ENCODE assay signal across 9 cellular contexts in the genomic region with DNA sequence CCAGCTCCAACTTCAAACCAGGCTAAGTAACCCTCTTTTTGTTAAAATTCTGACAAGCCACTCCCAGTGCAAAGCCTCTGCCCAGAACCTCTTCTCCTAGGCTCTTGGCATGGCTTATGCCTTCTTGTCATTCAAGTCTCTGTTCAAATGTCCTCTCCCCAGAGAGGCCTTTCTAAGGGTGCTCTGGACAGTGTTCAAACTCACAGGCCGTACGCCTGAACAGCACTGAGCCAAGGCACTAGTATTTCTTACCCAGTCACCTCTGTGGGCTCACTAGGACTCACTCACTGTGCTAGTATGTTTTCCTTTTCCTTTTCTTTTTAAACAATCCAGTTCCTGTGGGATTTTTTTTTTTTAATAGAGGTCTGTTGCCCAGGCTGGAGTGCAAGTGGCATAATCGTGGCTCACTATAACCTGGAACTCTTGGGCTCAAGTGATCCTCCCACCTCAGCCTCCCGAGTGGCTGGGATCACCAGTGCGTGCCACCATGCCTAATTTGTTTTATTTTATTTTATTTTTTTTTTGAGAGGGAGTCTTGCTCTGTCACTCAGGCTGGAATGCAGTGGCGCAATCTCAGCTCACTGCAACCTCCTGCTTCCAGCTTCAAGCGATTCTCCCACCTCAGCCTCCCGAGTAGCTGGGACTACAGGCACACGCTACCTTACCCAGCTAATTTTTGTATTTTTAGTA. TPM values are rescaled to one million over a fixed set of nuclear protein-coding genes. Genes with fewer than 3 reads are reported as not detected.
DNase-seq lines count a peak whose midpoint lies in the region; ATAC-seq, FAIRE-seq and TF ChIP-seq lines count a peak whose summit lies in the region.
"Had no signal": no experiment of that assay in that cellular context is flagged by ENCODE, and none has a peak within 500 bp of the region (broad histone marks: within the 10 kb centered on the region; RNA-seq: fewer than 3 reads in every experiment).

No MANE protein-coding gene starts in this region.

- H4K20me1 ChIP-seq in OCI-LY7 (ENCODE audit: insufficient read depth, low read length) = peaks cover 6% of the 10 kb centered on the region; the same call in 1 of the 2 replicates

- H3K9me3 Mint-ChIP-seq in CD4-positive, CD25-positive, alpha-beta regulatory T cell = no peaks in the 10 kb centered on the region
- no peaks in the 10 kb centered on the region for H3K9me3 Mint-ChIP-seq in nephron progenitor cell

- H3K27me3 Mint-ChIP-seq in CD4-positive, CD25-positive, alpha-beta regulatory T cell = no peaks in the 10 kb centered on the region
- H3K27me3 Mint-ChIP-seq in nephron progenitor cell (ENCODE audit: low read depth, poor library complexity) = no peaks in the 10 kb centered on the region

- peaks cover 33% of the 10 kb centered on the region for H3K79me2 ChIP-seq in OCI-LY7 (ENCODE audit: insufficient read depth, low read depth, low read length)

- POLR2A ChIA-PET in OCI-LY7 (lab: Charles Lee) = no interaction called here

- no peak overlapping the region for H3K27ac ChIP-seq in CD4-positive, CD25-positive, alpha-beta regulatory T cell (ENCODE audit: insufficient read depth, low read length, poor library complexity, severe bottlenecking)
- no peak overlapping the region for H3K27ac ChIP-seq in OCI-LY7 (ENCODE audit: low read depth, low read length, poor library complexity, severe bottlenecking)
- peak overlapping the region; percentile 40 for H3K27ac ChIP-seq in ectodermal cell (ENCODE audit: insufficient read depth, low read depth, low read length, poor library complexity, severe bottlenecking)

- no peak for TF ChIP-seq POLR2A in GM12892 (IDR thresholded peaks at IDR 0.05; ENCODE audit: low read depth, low read length)

- no peaks in the 10 kb centered on the region for H3K9me3 ChIP-seq in CD4-positive, CD25-positive, alpha-beta regulatory T cell (ENCODE audit: control insufficient read depth in 2 of 2, low read length in 2 of 2)
- H3K9me3 ChIP-seq in OCI-LY7 (ENCODE audit: low read length) (no peaks in the 10 kb centered on the region), ectodermal cell (ENCODE audit: control insufficient read depth, low read length) (no peaks in the 10 kb centered on the region)

- TF ChIP-seq CTCF in OCI-LY7 (conservative IDR thresholded peaks at IDR 0.05; ENCODE audit: low read length) (no peak), nephron progenitor cell (IDR thresholded peaks at IDR 0.05) (no peak)

- peak overlapping the region; percentile 57 to 93 (median 76) for H3K4me3 Mint-ChIP-seq in CD4-positive, CD25-positive, alpha-beta regulatory T cell
- H3K4me3 Mint-ChIP-seq in nephron progenitor cell = peak overlapping the region; percentile 69

- no TSS peak for BruUV-seq in OCI-LY7 (replicated peaks; lab: Mats Ljungman, UMichigan)

- no peaks in the 10 kb centered on the region for H3K9me2 ChIP-seq in OCI-LY7 (ENCODE audit: insufficient read depth, low read length)

- peaks cover 26% of the 10 kb centered on the region for H3K4me1 ChIP-seq in CD4-positive, CD25-positive, alpha-beta regulatory T cell (ENCODE audit: control insufficient read depth, insufficient read depth, low read length, poor library complexity, severe bottlenecking)
- H3K4me1 ChIP-seq in OCI-LY7 (ENCODE audit: insufficient read depth, low read length, poor library complexity, severe bottlenecking) (peaks cover 21% of the 10 kb centered on the region), ectodermal cell (ENCODE audit: control insufficient read depth, insufficient read depth, low read length) (peaks cover 20% of the 10 kb centered on the region)

- intact Hi-C loops in OCI-LY7 (cut with micrococcal nuclease; ENCODE audit: unreplicated experiment) = loop anchor here (5.0 kb wide), 1 partner anchor 209 kb away; no protein-coding TSS in a partner anchor

- peak overlapping the region in 2 of 3 donors; percentile 69 to 78 for H3K27ac Mint-ChIP-seq in CD4-positive, CD25-positive, alpha-beta regulatory T cell
- H3K27ac Mint-ChIP-seq in nephron progenitor cell = peak overlapping the region; percentile 82

- H2AFZ ChIP-seq in OCI-LY7 (ENCODE audit: low read length) = no peak overlapping the region

- WGBS in ectodermal cell, 2 experiments = 89 to 93% methylated on average over 9 of the region's 9 CpGs

- H3K36me3 Mint-ChIP-seq in CD4-positive, CD25-positive, alpha-beta regulatory T cell = peaks cover 11% of the 10 kb centered on the region
- peaks cover 9% of the 10 kb centered on the region for H3K36me3 Mint-ChIP-seq in nephron progenitor cell (ENCODE audit: low read depth)

- H3K4me1 Mint-ChIP-seq in CD4-positive, CD25-positive, alpha-beta regulatory T cell = peaks cover 14 to 49% (median 27%) of the 10 kb centered on the region in 4 donors
- peaks cover 62% of the 10 kb centered on the region for H3K4me1 Mint-ChIP-seq in nephron progenitor cell

- no peaks in the 10 kb centered on the region for H3K27me3 ChIP-seq in CD4-positive, CD25-positive, alpha-beta regulatory T cell (ENCODE audit: control insufficient read depth, insufficient read depth, low read length)
- H3K27me3 ChIP-seq in ectodermal cell (ENCODE audit: control insufficient read depth, insufficient read depth, low read length, poor library complexity, severe bottlenecking) = no peaks in the 10 kb centered on the region

- H3K36me3 ChIP-seq in CD4-positive, CD25-positive, alpha-beta regulatory T cell (ENCODE audit: control insufficient read depth, insufficient read depth, low read length) = peaks cover 7% of the 10 kb centered on the region
- H3K36me3 ChIP-seq in OCI-LY7 (ENCODE audit: insufficient read depth, low read length) (peaks cover 10% of the 10 kb centered on the region), ectodermal cell (ENCODE audit: control insufficient read depth, insufficient read depth, low read length) (no peaks in the 10 kb centered on the region)

- CTCF ChIA-PET in OCI-LY7 (lab: Charles Lee; ENCODE audit: unreplicated experiment) = no interaction called here

- no peak for FAIRE-seq in GM12892 (lab: Jason Lieb, UNC)

- DNase-seq in CD4-positive, CD25-positive, alpha-beta regulatory T cell = no peak
- no peak for DNase-seq in OCI-LY7 (ENCODE audit: low spot score)
- no peak for DNase-seq in nephron progenitor cell
- DNase-seq in GM12892 (ENCODE audit: insufficient read length) = no peak
- DNase-seq: NCI-H2029 had no signal

- no peak for ATAC-seq in CD4-positive, CD25-positive, alpha-beta regulatory T cell (ENCODE audit: low read depth in 2 of 2)
- no peak for ATAC-seq in GM19395 (IDR thresholded peaks at IDR 0.05; ENCODE audit: unreplicated experiment)
- ATAC-seq in HG02763 (IDR thresholded peaks at IDR 0.05; ENCODE audit: unreplicated experiment) = no peak
- ATAC-seq in GM21717 (IDR thresholded peaks at IDR 0.05; ENCODE audit: unreplicated experiment) = no peak

- H3K4me2 ChIP-seq in OCI-LY7 (ENCODE audit: low read length) = peak overlapping the region; percentile 96

- H3K4me3 ChIP-seq in CD4-positive, CD25-positive, alpha-beta regulatory T cell (ENCODE audit: low read depth, low read length) = peak overlapping the region; percentile 19
- H3K4me3 ChIP-seq in OCI-LY7 (ENCODE audit: low read depth, low read length, poor library complexity, severe bottlenecking) (peak overlapping the region; percentile 95), ectodermal cell (ENCODE audit: insufficient read depth, low read depth, low read length) (no peak overlapping the region)

RNA-seq across cellular contexts. Expression of gene ASF1B, which starts 2.3 kb away (rescaled TPM):
- total RNA-seq in CD4-positive, CD25-positive, alpha-beta regulatory T cell = 4.6 TPM
- 10 to 100 TPM in 1 of 4 donors, 1 to 10 TPM in 3; 6.2 to 10.1 (median 8.7) TPM for polyA plus RNA-seq in CD4-positive, CD25-positive, alpha-beta regulatory T cell
- total RNA-seq in OCI-LY7 (2014; rRNA removed; shearing (Covaris generic)) = 115 and 202 TPM in 2 replicates
- 139 and 143 TPM in 2 replicates for total RNA-seq in OCI-LY7 (2022)
- polyA plus RNA-seq in ectodermal cell (2013, experiment 1 of 4) = 38.7 TPM
- polyA plus RNA-seq in ectodermal cell (2013, experiment 2 of 4) = 38.9 TPM
- 34.6 TPM for polyA plus RNA-seq in ectodermal cell (2013, experiment 3 of 4)
- 31.9 TPM for polyA plus RNA-seq in ectodermal cell (2013, experiment 4 of 4)
- 50.2 TPM for polyA plus RNA-seq in GM12892 (2012; ENCODE audit: missing spikeins)

RNA-seq across cellular contexts. Expression of gene PRKACA, which starts 21.2 kb away (rescaled TPM):
- total RNA-seq in CD4-positive, CD25-positive, alpha-beta regulatory T cell = 40.2 TPM
- 1 to 10 TPM in 2 of 4 donors, under 1 TPM in 2; 0.47 to 1.8 (median 1.00) TPM for polyA plus RNA-seq in CD4-positive, CD25-positive, alpha-beta regulatory T cell
- total RNA-seq in OCI-LY7 (2014; rRNA removed; shearing (Covaris generic)) = 18.0 and 21.1 TPM in 2 replicates
- total RNA-seq in OCI-LY7 (2022) = 62.0 and 63.7 TPM in 2 replicates
- 76.7 TPM for polyA plus RNA-seq in ectodermal cell (2013, experiment 1 of 4)
- polyA plus RNA-seq in ectodermal cell (2013, experiment 2 of 4) = 73.7 TPM
- 55.8 TPM for polyA plus RNA-seq in ectodermal cell (2013, experiment 3 of 4)
- polyA plus RNA-seq in ectodermal cell (2013, experiment 4 of 4) = 62.3 TPM
- polyA plus RNA-seq in GM12892 (2012; ENCODE audit: missing spikeins) = 35.1 TPM

RNA-seq across cellular contexts. Expression of gene SAMD1, which starts 48.2 kb away (rescaled TPM):
- 24.1 TPM for total RNA-seq in CD4-positive, CD25-positive, alpha-beta regulatory T cell
- polyA plus RNA-seq in CD4-positive, CD25-positive, alpha-beta regulatory T cell = 1 to 10 TPM in 2 of 4 donors, under 1 TPM in 2; 0.80 to 1.4 (median 1.0) TPM
- 116 and 128 TPM in 2 replicates for total RNA-seq in OCI-LY7 (2014; rRNA removed; shearing (Covaris generic))
- 124 and 128 TPM in 2 replicates for total RNA-seq in OCI-LY7 (2022)
- 83.5 TPM for polyA plus RNA-seq in ectodermal cell (2013, experiment 1 of 4)
- 74.5 TPM for polyA plus RNA-seq in ectodermal cell (2013, experiment 2 of 4)
- polyA plus RNA-seq in ectodermal cell (2013, experiment 3 of 4) = 63.0 TPM
- 65.4 TPM for polyA plus RNA-seq in ectodermal cell (2013, experiment 4 of 4)
- 24.1 TPM for polyA plus RNA-seq in GM12892 (2012; ENCODE audit: missing spikeins)

RNA-seq across cellular contexts. Expression of gene C19orf67, which starts 53.1 kb away (rescaled TPM):
- not detected for total RNA-seq in CD4-positive, CD25-positive, alpha-beta regulatory T cell
- not detected for polyA plus RNA-seq in CD4-positive, CD25-positive, alpha-beta regulatory T cell
- 1.0 and 2.6 TPM in 2 replicates for total RNA-seq in OCI-LY7 (2014; rRNA removed; shearing (Covaris generic))
- 0.55 and 1.4 TPM in 2 replicates for total RNA-seq in OCI-LY7 (2022)
- not detected for polyA plus RNA-seq in ectodermal cell (2013, experiment 1 of 4)
- not detected for polyA plus RNA-seq in ectodermal cell (2013, experiment 2 of 4)
- polyA plus RNA-seq in ectodermal cell (2013, experiment 3 of 4) = not detected
- not detected for polyA plus RNA-seq in ectodermal cell (2013, experiment 4 of 4)
- polyA plus RNA-seq in GM12892 (2012; ENCODE audit: missing spikeins) = not detected

Comparison
In these comparisons a context has a peak if more than half of its experiments do, and no peak if none do; other contexts are left out.
1. RNA of gene ASF1B, which starts 2.3 kb away (total RNA-seq): 115 to 202 TPM in OCI-LY7; 4.6 TPM in CD4-positive, CD25-positive, alpha-beta regulatory T cell (single experiment); every median in the first group is over 10 times any median in the second.